ENCODE assay signal across 19 cellular contexts in the genomic region with DNA sequence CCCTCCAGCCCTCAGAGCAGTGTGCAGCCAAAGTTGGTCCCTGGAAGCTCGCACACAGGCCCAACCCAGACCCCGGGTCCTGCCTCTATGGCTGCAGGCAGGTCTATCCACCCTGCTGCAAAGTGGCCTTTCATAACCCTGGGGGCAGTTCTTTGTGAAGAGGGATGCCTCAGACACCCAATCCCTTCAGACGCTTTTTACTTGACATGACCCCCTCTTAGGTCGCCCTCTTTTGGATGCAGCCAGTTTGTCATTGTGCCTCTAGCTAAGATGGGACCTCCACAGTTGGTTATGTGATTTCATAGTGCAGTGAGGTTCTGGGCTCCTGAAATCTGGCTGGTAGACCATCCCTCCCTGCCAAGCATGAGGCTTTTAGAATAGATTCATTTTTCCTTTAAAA. TPM values are rescaled to one million over a fixed set of nuclear protein-coding genes. Genes with fewer than 3 reads are reported as not detected.
"Had no signal": no experiment of that assay in that cellular context is flagged by ENCODE, and none has a peak within 500 bp of the region (broad histone marks: within the 10 kb centered on the region; RNA-seq: fewer than 3 reads in every experiment).

No MANE protein-coding gene starts in this region.

- H3K4me1 ChIP-seq: right atrium auricular region, tibial artery, vagina had no signal

- H3K36me3 Mint-ChIP-seq: activated naive CD8-positive, alpha-beta T cell had no signal

- H3K9me3 Mint-ChIP-seq: activated B cell treated with CpG ODN at 0.5 μM for 24 hours; activated T-cell treated with anti-CD3 and anti-CD28 coated beads, Interleukin-2, amount 50 U/mL, for 24 hours; neural crest cell; T-helper 2 cell treated with Interferon-gamma antibody and Interleukin-4, amounts not matched to agents 5 μg/mL and 100 μg/mL, for 36 hours had no signal

- DNase-seq: activated B cell treated with CpG ODN at 0.5 μM for 24 hours; activated CD4-positive, alpha-beta T cell treated with anti-CD3 and anti-CD28 coated beads for 48 hours; activated CD8-positive, alpha-beta T cell treated with anti-CD3 and anti-CD28 coated beads, Interleukin-2, amount 10 ng/mL, durations not matched to agents 7 days and 5 days; activated effector memory CD4-positive, alpha-beta T cell treated with anti-CD3 and anti-CD28 coated beads, Interleukin-2, amount 50 U/mL, for 16 hours; activated T-cell treated with anti-CD3 and anti-CD28 coated beads, Interleukin-2, amount 50 U/mL, for 24 hours; effector memory CD4-positive, alpha-beta T cell; islet precursor cell; stimulated activated CD4-positive, alpha-beta T cell treated with anti-CD3 and anti-CD28 coated beads, Interleukin-2, amount 100 ng/mL, for 24 hours; stimulated activated naive CD4-positive, alpha-beta T cell treated with Interleukin-2 at 50 U/mL for 16 hours; tibial artery had no signal

- H3K27ac Mint-ChIP-seq: activated B cell treated with CpG ODN at 0.5 μM for 24 hours; activated CD8-positive, alpha-beta T cell treated with anti-CD3 and anti-CD28 coated beads, Interleukin-2, amount 10 ng/mL, durations not matched to agents 7 days and 5 days; activated naive CD8-positive, alpha-beta T cell; progenitor cell of endocrine pancreas; T-helper 2 cell treated with Interferon-gamma antibody and Interleukin-4, amounts not matched to agents 5 μg/mL and 100 μg/mL, for 36 hours had no signal

- H3K27me3 ChIP-seq: right atrium auricular region, vagina had no signal

- H3K4me3 Mint-ChIP-seq: activated B cell treated with CpG ODN at 0.5 μM for 24 hours; activated CD8-positive, alpha-beta T cell treated with anti-CD3 and anti-CD28 coated beads, Interleukin-2, amount 10 ng/mL, durations not matched to agents 7 days and 5 days; activated naive CD8-positive, alpha-beta T cell; activated T-cell treated with anti-CD3 and anti-CD28 coated beads, Interleukin-2, amount 50 U/mL, for 24 hours; neural crest cell; T-helper 2 cell treated with Interferon-gamma antibody and Interleukin-4, amounts not matched to agents 5 μg/mL and 100 μg/mL, for 36 hours had no signal

- H3K4me3 ChIP-seq: right atrium auricular region, tibial artery, vagina had no signal

- H3K4me1 Mint-ChIP-seq: activated B cell treated with CpG ODN at 0.5 μM for 24 hours had no signal

- H3K9me3 ChIP-seq: right atrium auricular region, tibial artery, vagina had no signal

- H3K27ac ChIP-seq: right atrium auricular region, tibial artery, vagina had no signal

- H3K36me3 ChIP-seq: right atrium auricular region, tibial artery, vagina had no signal

- H3K27me3 Mint-ChIP-seq: activated naive CD8-positive, alpha-beta T cell had no signal

RNA-seq across cellular contexts. Expression of a gene that starts 27.3 kb away (rescaled TPM):
- total RNA-seq: fibroblast of villous mesenchyme, left lobe of liver, right atrium auricular region, subcutaneous adipose tissue, vagina had no signal
